Comparison of ENCODE assay signal across 1 cellular context in genomic region chr10:24208661-24209420, GRCh38.
A peak's percentile ranks its signal among the peaks of the same experiment; 100 is the strongest.
TF ChIP-seq lines count a peak whose summit lies in the region.

A gene with protein sequence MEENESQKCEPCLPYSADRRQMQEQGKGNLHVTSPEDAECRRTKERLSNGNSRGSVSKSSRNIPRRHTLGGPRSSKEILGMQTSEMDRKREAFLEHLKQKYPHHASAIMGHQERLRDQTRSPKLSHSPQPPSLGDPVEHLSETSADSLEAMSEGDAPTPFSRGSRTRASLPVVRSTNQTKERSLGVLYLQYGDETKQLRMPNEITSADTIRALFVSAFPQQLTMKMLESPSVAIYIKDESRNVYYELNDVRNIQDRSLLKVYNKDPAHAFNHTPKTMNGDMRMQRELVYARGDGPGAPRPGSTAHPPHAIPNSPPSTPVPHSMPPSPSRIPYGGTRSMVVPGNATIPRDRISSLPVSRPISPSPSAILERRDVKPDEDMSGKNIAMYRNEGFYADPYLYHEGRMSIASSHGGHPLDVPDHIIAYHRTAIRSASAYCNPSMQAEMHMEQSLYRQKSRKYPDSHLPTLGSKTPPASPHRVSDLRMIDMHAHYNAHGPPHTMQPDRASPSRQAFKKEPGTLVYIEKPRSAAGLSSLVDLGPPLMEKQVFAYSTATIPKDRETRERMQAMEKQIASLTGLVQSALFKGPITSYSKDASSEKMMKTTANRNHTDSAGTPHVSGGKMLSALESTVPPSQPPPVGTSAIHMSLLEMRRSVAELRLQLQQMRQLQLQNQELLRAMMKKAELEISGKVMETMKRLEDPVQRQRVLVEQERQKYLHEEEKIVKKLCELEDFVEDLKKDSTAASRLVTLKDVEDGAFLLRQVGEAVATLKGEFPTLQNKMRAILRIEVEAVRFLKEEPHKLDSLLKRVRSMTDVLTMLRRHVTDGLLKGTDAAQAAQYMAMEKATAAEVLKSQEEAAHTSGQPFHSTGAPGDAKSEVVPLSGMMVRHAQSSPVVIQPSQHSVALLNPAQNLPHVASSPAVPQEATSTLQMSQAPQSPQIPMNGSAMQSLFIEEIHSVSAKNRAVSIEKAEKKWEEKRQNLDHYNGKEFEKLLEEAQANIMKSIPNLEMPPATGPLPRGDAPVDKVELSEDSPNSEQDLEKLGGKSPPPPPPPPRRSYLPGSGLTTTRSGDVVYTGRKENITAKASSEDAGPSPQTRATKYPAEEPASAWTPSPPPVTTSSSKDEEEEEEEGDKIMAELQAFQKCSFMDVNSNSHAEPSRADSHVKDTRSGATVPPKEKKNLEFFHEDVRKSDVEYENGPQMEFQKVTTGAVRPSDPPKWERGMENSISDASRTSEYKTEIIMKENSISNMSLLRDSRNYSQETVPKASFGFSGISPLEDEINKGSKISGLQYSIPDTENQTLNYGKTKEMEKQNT (N-terminal part only) (plus strand): TSS chr10:24209138. CDS start chr10:24209194, 56 bp downstream.

TF ChIP-seq in H1, 55 proteins besides CTCF, POLR2A, EP300 and RAD21:
- TF ChIP-seq PHF8 (conservative IDR thresholded peaks at IDR 0.05; ENCODE audit: low read depth, low read length) (peak; percentile 18; the same call in 1 of the 2 replicates), SP1 (IDR thresholded peaks at IDR 0.05; ENCODE audit: low read depth, low read length) (no peak; the same call in 1 of the 2 replicates), TEAD4 (IDR thresholded peaks at IDR 0.05; ENCODE audit: low read depth, low read length) (peak; percentile 69), ASH2L (IDR thresholded peaks at IDR 0.05; ENCODE audit: low read length) (peak; percentile 61), CREB1 (IDR thresholded peaks at IDR 0.05) (no peak), POLR2AphosphoS5 (IDR thresholded peaks at IDR 0.05; ENCODE audit: low read depth, low read length) (0 out of 2 replicates have a peak, but pooled peaks have one; percentile 36), YY1 (IDR thresholded peaks at IDR 0.05; ENCODE audit: low read depth, low read length) (peak; percentile 47), RBBP5 (IDR thresholded peaks at IDR 0.05; ENCODE audit: borderline replicate concordance, low read depth, low read length) (0 out of 2 replicates have a peak, but pooled peaks have one; percentile 40), TAF1 (IDR thresholded peaks at IDR 0.05; ENCODE audit: low read depth, low read length) (peak; percentile 38; the same call in 1 of the 2 replicates), HDAC2 (IDR thresholded peaks at IDR 0.05; ENCODE audit: borderline replicate concordance in 1 of 2, low read depth in 2 of 2, low read length in 2 of 2) (0 out of 4 replicates have a peak, but pooled peaks of 1 of the 2 experiments have one; percentile 13), EGR1 (IDR thresholded peaks at IDR 0.05; ENCODE audit: borderline replicate concordance, low read depth, low read length) (peak; percentile 64; the same call in 1 of the 2 replicates)
- TF ChIP-seq, protein P1, sequence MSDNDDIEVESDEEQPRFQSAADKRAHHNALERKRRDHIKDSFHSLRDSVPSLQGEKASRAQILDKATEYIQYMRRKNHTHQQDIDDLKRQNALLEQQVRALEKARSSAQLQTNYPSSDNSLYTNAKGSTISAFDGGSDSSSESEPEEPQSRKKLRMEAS (IDR thresholded peaks at IDR 0.05) = no peak
